16 cellular contexts compared by ENCODE assay signal in genomic region chr1:44351289-44351688, GRCh38. TPM values are rescaled to one million over a fixed set of nuclear protein-coding genes. Genes with fewer than 3 reads are reported as not detected.
DNase-seq lines count a peak whose midpoint lies in the region; ATAC-seq and TF ChIP-seq lines count a peak whose summit lies in the region.
"Had no signal": no experiment of that assay in that cellular context is flagged by ENCODE, and none has a peak within 500 bp of the region (broad histone marks: within the 10 kb centered on the region; RNA-seq: fewer than 3 reads in every experiment).

No MANE protein-coding gene starts in this region.

- H3K9me3 Mint-ChIP-seq in endodermal cell (no peaks in the 10 kb centered on the region), mesothelial cell of epicardium (no peaks in the 10 kb centered on the region)
- H3K9me3 Mint-ChIP-seq: GM23338, HFFc6 had no signal

- H3F3A ChIP-seq in Loucy (ENCODE audit: low read depth) = no peaks in the 10 kb centered on the region

- H3K27ac ChIP-seq in endodermal cell (ENCODE audit: low read depth, low read length) (no peak overlapping the region), tibial nerve (no peak overlapping the region)

- H3K9me3 ChIP-seq in Loucy (ENCODE audit: insufficient read depth, low read depth, low read length) (no peaks in the 10 kb centered on the region), endodermal cell (ENCODE audit: control insufficient read depth, low read length) (no peaks in the 10 kb centered on the region), tibial nerve (no peaks in the 10 kb centered on the region)
- H3K9me3 ChIP-seq: HAP-1 had no signal

- peak; percentile 72 for DNase-seq in NCI-H82 treated with DMSO at 0.1 percent for 48 hours (lab: John Stamatoyannopoulos, UW; ENCODE audit: unreplicated experiment)
- DNase-seq in endodermal cell = no peak
- DNase-seq in tibial nerve (ENCODE audit: low spot score in 2 of 2) = no peak
- DNase-seq in mesothelial cell of epicardium (ENCODE audit: low spot score in 2 of 2, unreplicated experiment in 2 of 2) = no peak
- DNase-seq: C1 segment of cervical spinal cord; Calu3; CD4-positive, alpha-beta memory T cell; COR-L47; DMS53; DMS79 treated with DMSO at 0.1 percent for 48 hours; GF-D8; HFFc6 had no signal

- no peak for ATAC-seq in HG03097 (IDR thresholded peaks at IDR 0.05; ENCODE audit: low FRiP score, unreplicated experiment)
- ATAC-seq: GM23338 had no signal

- no peak for TF ChIP-seq EP300 in tibial nerve (IDR thresholded peaks at IDR 0.05)

- H3K27ac Mint-ChIP-seq in endodermal cell (no peak overlapping the region), mesothelial cell of epicardium (no peak overlapping the region)
- H3K27ac Mint-ChIP-seq: GM23338, HFFc6 had no signal

- no peak overlapping the region for H3K4me3 Mint-ChIP-seq in endodermal cell
- H3K4me3 Mint-ChIP-seq in mesothelial cell of epicardium = no peak overlapping the region
- H3K4me3 Mint-ChIP-seq: GM23338, HFFc6 had no signal

- H3K9me2 ChIP-seq in Loucy (replicated peaks; ENCODE audit: low read depth, low read length) = no peaks in the 10 kb centered on the region

- H3K4me1 ChIP-seq in Loucy (ENCODE audit: insufficient read depth, low read length, poor library complexity, severe bottlenecking) (peaks cover 30% of the 10 kb centered on the region), endodermal cell (ENCODE audit: control insufficient read depth, insufficient read depth, low read length) (peaks cover 9% of the 10 kb centered on the region), tibial nerve (peaks cover 0 to 67% (median 29%) of the 10 kb centered on the region in 4 donors)

- H3K27me3 Mint-ChIP-seq in endodermal cell (ENCODE audit: insufficient read depth) (no peaks in the 10 kb centered on the region), mesothelial cell of epicardium (ENCODE audit: low read depth) (no peaks in the 10 kb centered on the region)
- H3K27me3 Mint-ChIP-seq: CD4-positive, alpha-beta memory T cell had no signal

- H3K36me3 ChIP-seq in Loucy (ENCODE audit: insufficient read depth, low read length) = no peaks in the 10 kb centered on the region
- H3K36me3 ChIP-seq in endodermal cell (ENCODE audit: control insufficient read depth, insufficient read depth, low read length) = peaks cover 9% of the 10 kb centered on the region
- peaks cover 0 to 3% (median 0%) of the 10 kb centered on the region in 3 donors for H3K36me3 ChIP-seq in tibial nerve
- H3K36me3 ChIP-seq: HAP-1 had no signal

- H3K36me3 Mint-ChIP-seq in endodermal cell (ENCODE audit: low read depth) (peaks cover 14% of the 10 kb centered on the region), mesothelial cell of epicardium (peaks cover 3% of the 10 kb centered on the region)

- H3K79me2 ChIP-seq in Loucy (ENCODE audit: insufficient read depth, low read length) = peaks cover 30% of the 10 kb centered on the region

- WGBS in endodermal cell (ENCODE audit: insufficient coverage in 1 of 2, insufficient read length in 1 of 2), 2 experiments = 95 to 99% methylated on average over 2 of the region's 2 CpGs
- WGBS in tibial nerve, 2 donors = 86 to 97% methylated on average over 2 of the region's 2 CpGs

- peaks cover 10% of the 10 kb centered on the region for H4K20me1 ChIP-seq in Loucy (ENCODE audit: insufficient read depth, low read length, poor library complexity, severe bottlenecking)

- TF ChIP-seq CTCF in Loucy (conservative IDR thresholded peaks at IDR 0.05; ENCODE audit: low read length) (no peak), endodermal cell (conservative IDR thresholded peaks at IDR 0.05) (no peak), tibial nerve (IDR thresholded peaks at IDR 0.05) (no peak), mesothelial cell of epicardium (IDR thresholded peaks at IDR 0.05; ENCODE audit: unreplicated experiment) (no peak)

- H3K9ac ChIP-seq in Loucy (ENCODE audit: low read depth, low read length, poor library complexity, severe bottlenecking) (no peak overlapping the region), endodermal cell (ENCODE audit: extremely low read depth, low read length, poor library complexity, severe bottlenecking) (no peak overlapping the region)

- TF ChIP-seq POLR2A in tibial nerve (IDR thresholded peaks at IDR 0.05) = no peak

- peak overlapping the region; percentile 88 for H3K4me2 ChIP-seq in Loucy (ENCODE audit: low read depth, low read length, poor library complexity, severe bottlenecking)
- H3K4me2 ChIP-seq: GM23338 had no signal

- H3K4me3 ChIP-seq in Loucy (ENCODE audit: low read length, poor library complexity, severe bottlenecking) = no peak overlapping the region
- H3K4me3 ChIP-seq in endodermal cell (ENCODE audit: low read length) = peak overlapping the region; percentile 53
- no peak overlapping the region for H3K4me3 ChIP-seq in tibial nerve
- H3K4me3 ChIP-seq: GM23338, HAP-1 had no signal

- H3K27me3 ChIP-seq in Loucy (ENCODE audit: insufficient read depth, low read length, poor library complexity, severe bottlenecking) (no peaks in the 10 kb centered on the region), endodermal cell (ENCODE audit: control insufficient read depth, insufficient read depth, low read length, poor library complexity, severe bottlenecking) (no peaks in the 10 kb centered on the region), tibial nerve (no peaks in the 10 kb centered on the region)

- no peak overlapping the region for H2AFZ ChIP-seq in Loucy (ENCODE audit: low read length)
- H2AFZ ChIP-seq: GM23338 had no signal

- H3K4me1 Mint-ChIP-seq in endodermal cell (peaks cover 51% of the 10 kb centered on the region), mesothelial cell of epicardium (peaks cover 55% of the 10 kb centered on the region)

RNA-seq across cellular contexts. Expression of gene ERI3, which starts 3.8 kb away (rescaled TPM):
- total RNA-seq in endodermal cell (10 to 100 TPM; 71.9 to 92.1 TPM), tibial nerve (10 to 100 TPM; 60.1 to 82.2 (median 66.5) TPM), mesothelial cell of epicardium (70.7 to 78.5 TPM (median 72.0 TPM) in 3 replicates)
- 56.5 TPM for polyA plus RNA-seq in endodermal cell (2013, experiment 1 of 2)
- 59.4 TPM for polyA plus RNA-seq in endodermal cell (2013, experiment 2 of 2)

RNA-seq across cellular contexts. Expression of gene RNF220, which starts 53.8 kb away (rescaled TPM):
- total RNA-seq in endodermal cell (10 to 100 TPM; 94.6 to 95.5 TPM), tibial nerve (100 to 1,000 TPM; 110 to 151 (median 114) TPM), mesothelial cell of epicardium (84.2 to 86.0 TPM (median 85.4 TPM) in 3 replicates)
- 88.5 TPM for polyA plus RNA-seq in endodermal cell (2013, experiment 1 of 2)
- 78.2 TPM for polyA plus RNA-seq in endodermal cell (2013, experiment 2 of 2)
